In the genomic region with DNA sequence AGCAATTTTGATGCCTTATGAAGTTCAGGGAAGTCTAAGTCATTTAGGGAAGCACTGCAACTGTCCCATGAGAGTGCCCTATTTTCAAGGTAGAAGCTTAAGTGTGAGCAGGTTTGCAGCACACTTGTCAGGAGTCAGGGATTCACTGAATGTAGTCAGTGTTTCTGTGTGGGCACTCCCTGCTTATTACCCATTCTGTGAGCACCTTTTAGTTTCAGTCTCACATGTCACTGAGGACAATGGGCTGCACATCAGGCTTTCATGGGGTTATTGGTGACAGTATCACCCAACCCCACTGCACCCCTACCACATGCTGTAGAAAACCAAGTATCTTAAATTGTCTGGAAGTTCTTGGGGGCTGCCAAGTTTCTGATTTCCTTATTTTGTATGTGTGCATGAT, we compare ENCODE assay signal across 22 cellular contexts. TPM values are rescaled to one million over a fixed set of nuclear protein-coding genes. Genes with fewer than 3 reads are reported as not detected.
DNase-seq lines count a peak whose midpoint lies in the region; ATAC-seq and TF ChIP-seq lines count a peak whose summit lies in the region.
"Had no signal": no experiment of that assay in that cellular context is flagged by ENCODE, and none has a peak within 500 bp of the region (broad histone marks: within the 10 kb centered on the region; RNA-seq: fewer than 3 reads in every experiment).

No MANE protein-coding gene starts in this region.

- intact Hi-C loops in breast epithelium (cut with DNase I; ENCODE audit: low total_unique reads) (no loop called here), MCF 10A (cut with micrococcal nuclease) (no loop called here), OCI-LY7 (cut with micrococcal nuclease; ENCODE audit: unreplicated experiment) (loop anchor here (1.0 to 10.0 kb wide), 2 partner anchors 27 to 1639 kb away; a partner anchor contains a TSS)

- H4K20me1 ChIP-seq in OCI-LY7 (ENCODE audit: insufficient read depth, low read length) = 0 out of 2 replicates have a peak, but pooled peaks cover 5% of the 10 kb centered on the region

- peaks cover 24% of the 10 kb centered on the region for H3K4me1 Mint-ChIP-seq in MCF 10A (ENCODE audit: insufficient read depth, unreplicated experiment)
- H3K4me1 Mint-ChIP-seq in memory B cell = peaks cover 29% of the 10 kb centered on the region
- H3K4me1 Mint-ChIP-seq in stimulated activated naive B cell treated with anti-CD40 and anti-IgM and Interleukin-4, amounts not matched to agents 10 μg/mL and 1 μg/mL and 100 μg/mL, for 72 hours = peaks cover 38 to 51% of the 10 kb centered on the region in 2 donors
- peaks cover 6 to 12% of the 10 kb centered on the region in 2 donors for H3K4me1 Mint-ChIP-seq in effector memory CD8-positive, alpha-beta T cell (ENCODE audit: low read depth in 2 of 2)

- H3K4me1 ChIP-seq in breast epithelium = peaks cover 0 to 5% of the 10 kb centered on the region in 2 donors
- H3K4me1 ChIP-seq in OCI-LY7 (ENCODE audit: insufficient read depth, low read length, poor library complexity, severe bottlenecking) = peaks cover 68% of the 10 kb centered on the region

- H3K27ac ChIP-seq in breast epithelium = peak overlapping the region; percentile 14 to 16
- H3K27ac ChIP-seq in OCI-LY7 (ENCODE audit: low read depth, low read length, poor library complexity, severe bottlenecking) = peak overlapping the region; percentile 98
- H3K27ac ChIP-seq: gastrocnemius medialis, thoracic aorta had no signal

- POLR2A ChIA-PET in MCF 10A (lab: Yijun Ruan, JAX) = interaction anchor here (0.7 to 15.7 kb wide), 7 partner anchors 11 to 78 kb away, joined by 3 to 248 read pairs (median 7); a partner anchor contains a TSS
- POLR2A ChIA-PET in OCI-LY7 (lab: Charles Lee) = interaction anchor here (1.1 to 10.2 kb wide), 19 partner anchors 10 to 670 kb away, joined by 3 to 213 read pairs (median 6); a partner anchor contains a TSS

- no peaks in the 10 kb centered on the region for H3K27me3 Mint-ChIP-seq in MCF 10A (ENCODE audit: insufficient read depth, unreplicated experiment)
- H3K27me3 Mint-ChIP-seq in memory B cell = no peaks in the 10 kb centered on the region
- H3K27me3 Mint-ChIP-seq in stimulated activated naive B cell treated with anti-CD40 and anti-IgM and Interleukin-4, amounts not matched to agents 10 μg/mL and 1 μg/mL and 100 μg/mL, for 72 hours = no peaks in the 10 kb centered on the region
- peaks cover 11 to 14% of the 10 kb centered on the region in 2 donors for H3K27me3 Mint-ChIP-seq in effector memory CD8-positive, alpha-beta T cell

- H2AFZ ChIP-seq in OCI-LY7 (ENCODE audit: low read length) = peak overlapping the region; percentile 95; the same call in 1 of the 2 replicates

- no peak overlapping the region for H3K4me3 Mint-ChIP-seq in MCF 10A (ENCODE audit: unreplicated experiment)
- peak overlapping the region; percentile 21 for H3K4me3 Mint-ChIP-seq in memory B cell
- no peak overlapping the region for H3K4me3 Mint-ChIP-seq in stimulated activated naive B cell treated with anti-CD40 and anti-IgM and Interleukin-4, amounts not matched to agents 10 μg/mL and 1 μg/mL and 100 μg/mL, for 72 hours
- no peak overlapping the region for H3K4me3 Mint-ChIP-seq in effector memory CD8-positive, alpha-beta T cell
- H3K4me3 Mint-ChIP-seq: CD4-positive, alpha-beta memory T cell; HFFc6 had no signal

- H3K4me3 ChIP-seq in breast epithelium = no peak overlapping the region
- peak overlapping the region; percentile 96 for H3K4me3 ChIP-seq in OCI-LY7 (ENCODE audit: low read depth, low read length, poor library complexity, severe bottlenecking)
- H3K4me3 ChIP-seq: gastrocnemius medialis, thoracic aorta had no signal

- no peaks in the 10 kb centered on the region for H3K27me3 ChIP-seq in breast epithelium
- H3K27me3 ChIP-seq: gastrocnemius medialis had no signal

- H3K9me3 Mint-ChIP-seq in MCF 10A (ENCODE audit: unreplicated experiment) (no peaks in the 10 kb centered on the region), memory B cell (no peaks in the 10 kb centered on the region)
- H3K9me3 Mint-ChIP-seq in stimulated activated naive B cell treated with anti-CD40 and anti-IgM and Interleukin-4, amounts not matched to agents 10 μg/mL and 1 μg/mL and 100 μg/mL, for 72 hours = no peaks in the 10 kb centered on the region
- no peaks in the 10 kb centered on the region for H3K9me3 Mint-ChIP-seq in effector memory CD8-positive, alpha-beta T cell
- H3K9me3 Mint-ChIP-seq: HFFc6 had no signal

- H3K4me2 ChIP-seq in OCI-LY7 (ENCODE audit: low read length) = peak overlapping the region; percentile 88

- H3K9me3 ChIP-seq in breast epithelium = no peaks in the 10 kb centered on the region
- no peaks in the 10 kb centered on the region; the same call in 1 of the 2 replicates for H3K9me3 ChIP-seq in OCI-LY7 (ENCODE audit: low read length)
- H3K9me3 ChIP-seq: gastrocnemius medialis, thoracic aorta had no signal

- no peak for ATAC-seq in memory B cell (ENCODE audit: low read depth)
- no peak for ATAC-seq in stimulated activated naive B cell treated with anti-CD40 and anti-IgM and Interleukin-4, amounts not matched to agents 10 μg/mL and 1 μg/mL and 100 μg/mL, for 72 hours (replicated peaks)
- no peak for ATAC-seq in effector memory CD8-positive, alpha-beta T cell (replicated peaks)
- ATAC-seq: esophagus mucosa, gastrocnemius medialis, right cardiac atrium had no signal

- H3K36me3 Mint-ChIP-seq in MCF 10A (ENCODE audit: insufficient read depth, unreplicated experiment) = peaks cover 4% of the 10 kb centered on the region
- H3K36me3 Mint-ChIP-seq in memory B cell = peaks cover 4% of the 10 kb centered on the region
- peaks cover 6 to 11% of the 10 kb centered on the region in 2 donors for H3K36me3 Mint-ChIP-seq in stimulated activated naive B cell treated with anti-CD40 and anti-IgM and Interleukin-4, amounts not matched to agents 10 μg/mL and 1 μg/mL and 100 μg/mL, for 72 hours
- H3K36me3 Mint-ChIP-seq in effector memory CD8-positive, alpha-beta T cell (ENCODE audit: insufficient read depth) = peaks cover 25% of the 10 kb centered on the region

- CTCF ChIA-PET in MCF 10A (lab: Yijun Ruan, JAX) = interaction anchor here (1.1 to 5.1 kb wide), 3 partner anchors 33 to 109 kb away, joined by 3 to 40 read pairs (median 3); no protein-coding TSS in a partner anchor
- CTCF ChIA-PET in OCI-LY7 (lab: Charles Lee; ENCODE audit: unreplicated experiment) = interaction anchor here (0.6 to 4.3 kb wide), 7 partner anchors 11 to 67 kb away, joined by 3 to 26 read pairs (median 3); no protein-coding TSS in a partner anchor

- no peak for TF ChIP-seq CTCF in breast epithelium (IDR thresholded peaks at IDR 0.05)
- TF ChIP-seq CTCF in MCF 10A (IDR thresholded peaks at IDR 0.05; ENCODE audit: unreplicated experiment) = no peak
- no peak for TF ChIP-seq CTCF in OCI-LY7 (conservative IDR thresholded peaks at IDR 0.05; ENCODE audit: low read length)

- no peak for TF ChIP-seq POLR2A in breast epithelium (IDR thresholded peaks at IDR 0.05)

- BruUV-seq in MCF 10A (replicated peaks; lab: Mats Ljungman, UMichigan) = no TSS peak
- no TSS peak for BruUV-seq in OCI-LY7 (replicated peaks; lab: Mats Ljungman, UMichigan)

- H3K36me3 ChIP-seq in breast epithelium = peaks cover 2% of the 10 kb centered on the region
- H3K36me3 ChIP-seq in OCI-LY7 (ENCODE audit: insufficient read depth, low read length) = peaks cover 11% of the 10 kb centered on the region
- H3K36me3 ChIP-seq: gastrocnemius medialis, thoracic aorta had no signal

- peaks cover 23% of the 10 kb centered on the region; the same call in 1 of the 2 replicates for H3K79me2 ChIP-seq in OCI-LY7 (ENCODE audit: insufficient read depth, low read depth, low read length)

- no peaks in the 10 kb centered on the region for H3K9me2 ChIP-seq in OCI-LY7 (ENCODE audit: insufficient read depth, low read length)

- no peak for DNase-seq in breast epithelium (ENCODE audit: low spot score in 2 of 2)
- no peak for DNase-seq in MCF 10A (ENCODE audit: unreplicated experiment)
- DNase-seq in OCI-LY7 (ENCODE audit: low spot score) = peak; percentile 62
- DNase-seq in memory B cell (ENCODE audit: low spot score in 2 of 2) = no peak
- no peak for DNase-seq in stimulated activated naive B cell treated with anti-CD40 and anti-IgM and Interleukin-4, amounts not matched to agents 10 μg/mL and 1 μg/mL and 100 μg/mL, for 72 hours
- no peak for DNase-seq in NCI-H82 treated with DMSO at 0.1 percent for 48 hours (lab: John Stamatoyannopoulos, UW; ENCODE audit: unreplicated experiment)
- no peak for DNase-seq in SHP77 treated with DMSO at 0.1 percent for 48 hours (lab: John Stamatoyannopoulos, UW)
- DNase-seq in effector memory CD8-positive, alpha-beta T cell = no peak
- DNase-seq: activated CD4-positive, alpha-beta T cell treated with anti-CD3 and anti-CD28 coated beads for 4 hours; activated CD8-positive, alpha-beta memory T cell treated with anti-CD3 and anti-CD28 coated beads, Interleukin-2, amount 50 U/mL, for 48 hours; activated gamma-delta T cell; amniotic stem cell; CD4-positive, alpha-beta memory T cell; DMS153; gastrocnemius medialis; HFFc6; IMR-90; NCI-H1092; right cardiac atrium; T-helper 9 cell had no signal

- H3K27ac Mint-ChIP-seq in MCF 10A (ENCODE audit: low read depth, unreplicated experiment) (no peak overlapping the region), memory B cell (peak overlapping the region; percentile 97)
- peak overlapping the region; percentile 42 for H3K27ac Mint-ChIP-seq in stimulated activated naive B cell treated with anti-CD40 and anti-IgM and Interleukin-4, amounts not matched to agents 10 μg/mL and 1 μg/mL and 100 μg/mL, for 72 hours
- no peak overlapping the region for H3K27ac Mint-ChIP-seq in effector memory CD8-positive, alpha-beta T cell
- H3K27ac Mint-ChIP-seq: HFFc6 had no signal

RNA-seq across cellular contexts. Expression of a gene that starts 2.9 kb away (rescaled TPM):
- 100 to 1,000 TPM in 2 of 3 donors, 10 to 100 TPM in 1; 74.1 to 111 (median 107) TPM for total RNA-seq in breast epithelium
- 23.5 and 28.5 TPM in 2 replicates for total RNA-seq in MCF 10A (2022)
- total RNA-seq in OCI-LY7 (2014; rRNA removed; shearing (Covaris generic)) = 13.1 and 16.6 TPM in 2 replicates
- total RNA-seq in OCI-LY7 (2022) = 87.4 and 104 TPM in 2 replicates

Comparison
In these comparisons a context has a peak if more than half of its experiments do, and no peak if none do; other contexts are left out.
1. H3K27ac Mint-ChIP-seq: peak in memory B cell (single experiment) and stimulated activated naive B cell treated with anti-CD40 and anti-IgM and Interleukin-4, amounts not matched to agents 10 μg/mL and 1 μg/mL and 100 μg/mL, for 72 hours (single experiment); none in MCF 10A (single experiment) and effector memory CD8-positive, alpha-beta T cell (0 of 2).